ENCODE assay signal across 1 cellular context in genomic region chr12:112971248-112971647, GRCh38.
TF ChIP-seq lines count a peak whose summit lies in the region.

No MANE protein-coding gene starts in this region.

TF ChIP-seq in HepG2, 621 proteins besides CTCF, POLR2A, EP300 and RAD21:
- no peak for TF ChIP-seq SMC3 (IDR thresholded peaks at IDR 0.05; ENCODE audit: low read length)
- TF ChIP-seq ZNF121 (CRISPR knock-in tag; IDR thresholded peaks at IDR 0.05), result no peak
- no peak for TF ChIP-seq MEIS2 (CRISPR knock-in tag; IDR thresholded peaks at IDR 0.05)
- no peak for TF ChIP-seq ZNF709 (CRISPR knock-in tag; IDR thresholded peaks at IDR 0.05)
- no peak for TF ChIP-seq ZNF547 (CRISPR knock-in tag; IDR thresholded peaks at IDR 0.05)
- TF ChIP-seq PREB (CRISPR knock-in tag; IDR thresholded peaks at IDR 0.05), result no peak
- no peak for TF ChIP-seq NKX3-1 (CRISPR knock-in tag; IDR thresholded peaks at IDR 0.05)
- TF ChIP-seq ASH2L (IDR thresholded peaks at IDR 0.05; ENCODE audit: insufficient read length, low read depth, low read length), result no peak
- no peak for TF ChIP-seq DBP (CRISPR knock-in tag; IDR thresholded peaks at IDR 0.05; ENCODE audit: not compliant biosample characterization)
- no peak for TF ChIP-seq ZGPAT (CRISPR knock-in tag; IDR thresholded peaks at IDR 0.05)
